Comparison of ENCODE assay signal across 1 cellular context in genomic region chr20:43457640-43458421, GRCh38.
TF ChIP-seq lines count a peak whose summit lies in the region.

SRSF6 (plus strand) TSS chr20:43457896; CDS start chr20:43458034, 138 bp downstream.

TF ChIP-seq in H1, 55 proteins besides CTCF, POLR2A, EP300 and RAD21 (continued from another document):
- TF ChIP-seq ATF2 (IDR thresholded peaks at IDR 0.05; ENCODE audit: low read length) (no peak), CHD7 (IDR thresholded peaks at IDR 0.05; ENCODE audit: insufficient replicate concordance, low read length) (no peak), MAFK (IDR thresholded peaks at IDR 0.05; ENCODE audit: low read depth, low read length) (no peak), KDM5A (IDR thresholded peaks at IDR 0.05; ENCODE audit: low read length) (peak; percentile 47; the same call in 1 of the 2 replicates), TAF1 (IDR thresholded peaks at IDR 0.05; ENCODE audit: low read depth, low read length) (peak; percentile 99), CHD1 (IDR thresholded peaks at IDR 0.05; ENCODE audit: low read depth, low read length) (peak; percentile 60; the same call in 1 of the 2 replicates), ATF3 (IDR thresholded peaks at IDR 0.05; ENCODE audit: insufficient read depth, low read depth, low read length) (no peak), RBBP5 (IDR thresholded peaks at IDR 0.05; ENCODE audit: borderline replicate concordance, low read depth, low read length) (0 out of 2 replicates have a peak, but pooled peaks have one; percentile 7), EGR1 (IDR thresholded peaks at IDR 0.05; ENCODE audit: borderline replicate concordance, low read depth, low read length) (peak; percentile 26; the same call in 1 of the 2 replicates), RXRA (IDR thresholded peaks at IDR 0.05; ENCODE audit: insufficient read depth, low read depth, low read length) (no peak), CTBP2 (IDR thresholded peaks at IDR 0.05; ENCODE audit: borderline replicate concordance, insufficient read depth, insufficient read length, low read length) (no peak), MAX (IDR thresholded peaks at IDR 0.05) (peak; percentile 86), SAP30 (IDR thresholded peaks at IDR 0.05; ENCODE audit: insufficient read depth, insufficient replicate concordance, low read length) (no peak), CBX5 (IDR thresholded peaks at IDR 0.05; ENCODE audit: low read depth, low read length) (no peak), EZH2 (IDR thresholded peaks at IDR 0.05; ENCODE audit: low read depth, low read length, severe bottlenecking) (no peak), GABPA (IDR thresholded peaks at IDR 0.05; ENCODE audit: borderline replicate concordance, insufficient read depth, low read length) (no peak), YY1 (IDR thresholded peaks at IDR 0.05; ENCODE audit: low read depth, low read length) (peak; percentile 94), HDAC2 (IDR thresholded peaks at IDR 0.05; ENCODE audit: borderline replicate concordance in 1 of 2, low read depth in 2 of 2, low read length in 2 of 2) (no peak), ASH2L (IDR thresholded peaks at IDR 0.05; ENCODE audit: low read length) (peak; percentile 25), FOSL1 (IDR thresholded peaks at IDR 0.05; ENCODE audit: insufficient read depth, low read depth, low read length) (0 out of 2 replicates have a peak, but pooled peaks have one; percentile 33), GTF2F1 (IDR thresholded peaks at IDR 0.05; ENCODE audit: borderline replicate concordance, low read depth, low read length) (peak; percentile 98), NRF1 (IDR thresholded peaks at IDR 0.05; ENCODE audit: low read depth, low read length) (no peak), E2F6 (IDR thresholded peaks at IDR 0.05) (peak; percentile 37; the same call in 1 of the 2 replicates), NANOG (IDR thresholded peaks at IDR 0.05; ENCODE audit: insufficient read depth, low read depth, low read length, poor library complexity, severe bottlenecking) (peak; percentile 34), CREB1 (IDR thresholded peaks at IDR 0.05) (peak; percentile 86), KDM1A (IDR thresholded peaks at IDR 0.05; ENCODE audit: borderline replicate concordance, low read length) (no peak), SIN3A (conservative IDR thresholded peaks at IDR 0.05 in 1 of 2, IDR thresholded peaks at IDR 0.05 in 1 of 2; ENCODE audit: low read depth in 1 of 2, low read length in 2 of 2) (peak in 1 of 2 experiments; percentile 38; a peak in 1 of 4 replicates), ZNF274 (IDR thresholded peaks at IDR 0.05; ENCODE audit: borderline replicate concordance, extremely low read depth, low read length) (no peak), TEAD4 (IDR thresholded peaks at IDR 0.05; ENCODE audit: low read depth, low read length) (no peak), TBP (IDR thresholded peaks at IDR 0.05; ENCODE audit: low read depth, low read length) (peak; percentile 98)
